In genomic region chr21:43734830-43735229, GRCh38 we compare ENCODE assay signal across 13 cellular contexts. TPM values are rescaled to one million over a fixed set of nuclear protein-coding genes. Genes with fewer than 3 reads are reported as not detected.
A peak's percentile ranks its signal among the peaks of the same experiment; 100 is the strongest.
DNase-seq lines count a peak whose midpoint lies in the region; ATAC-seq and TF ChIP-seq lines count a peak whose summit lies in the region.
"Had no signal": no experiment of that assay in that cellular context is flagged by ENCODE, and none has a peak within 500 bp of the region (broad histone marks: within the 10 kb centered on the region; RNA-seq: fewer than 3 reads in every experiment).

No MANE protein-coding gene starts in this region.

- H3K4me2 ChIP-seq in fibroblast of lung (ENCODE audit: extremely low read depth, insufficient read depth, low read length), result peak overlapping the region; percentile 63

- ATAC-seq in RWPE2 (ENCODE audit: low read depth) (no peak), GM19467 (IDR thresholded peaks at IDR 0.05; ENCODE audit: unreplicated experiment) (no peak)

- POLR2A ChIA-PET in AG04450 (lab: Yijun Ruan, JAX), result no interaction called here

- H4K20me1 ChIP-seq in fibroblast of lung (ENCODE audit: control insufficient read depth, extremely low read depth, insufficient read depth, low read length), result no peaks in the 10 kb centered on the region

- DNase-seq in AG04450 (ENCODE audit: low read depth, low spot score) (no peak), RWPE2 (ENCODE audit: low spot score) (no peak), fibroblast of lung (ENCODE audit: low read depth in 2 of 2) (peak; percentile 71 to 87), NCI-H1048 (lab: John Stamatoyannopoulos, UW) (no peak), COLO668 (lab: John Stamatoyannopoulos, UW; ENCODE audit: unreplicated experiment) (no peak), type B pancreatic cell (ENCODE audit: extremely low spot score, unreplicated experiment) (no peak)
- DNase-seq: BE2C, cortex of kidney, H7, heart right ventricle, RPMI8226 had no signal

- H3K4me1 ChIP-seq in RWPE2 (ENCODE audit: insufficient read depth, poor library complexity, severe bottlenecking) (peaks cover 21% of the 10 kb centered on the region), fibroblast of lung (ENCODE audit: control insufficient read depth, extremely low read depth, insufficient read depth, low read length) (peaks cover 19% of the 10 kb centered on the region)
- H3K4me1 ChIP-seq: BE2C had no signal

- no peak overlapping the region for H2AFZ ChIP-seq in fibroblast of lung (ENCODE audit: low read length)

- TF ChIP-seq CTCF in AG04450 (IDR thresholded peaks at IDR 0.05; ENCODE audit: low read depth, low read length) (no peak), RWPE2 (IDR thresholded peaks at IDR 0.05; ENCODE audit: poor library complexity, severe bottlenecking) (no peak), fibroblast of lung (conservative IDR thresholded peaks at IDR 0.05 in 1 of 2, IDR thresholded peaks at IDR 0.05 in 1 of 2; ENCODE audit: low read depth in 1 of 2, low read length in 2 of 2) (no peak), nephron (IDR thresholded peaks at IDR 0.05; ENCODE audit: unreplicated experiment in 3 of 3) (no peak), type B pancreatic cell (conservative IDR thresholded peaks at IDR 0.05) (no peak)

- H3K27ac Mint-ChIP-seq in nephron (peak overlapping the region; percentile 68 to 70 (median 69)), type B pancreatic cell (no peak overlapping the region)

- CTCF ChIA-PET in AG04450 (lab: Charles Lee), result interaction anchor here (1.4 kb wide), 1 partner anchor 240 kb away, joined by 5 read pairs; no protein-coding TSS in a partner anchor

- H3K9me3 ChIP-seq in AG04450 (ENCODE audit: control insufficient read depth, insufficient read depth, low read length), result peaks cover 8% of the 10 kb centered on the region; the same call in 1 of the 2 replicates
- H3K9me3 ChIP-seq in RWPE2 (ENCODE audit: severe bottlenecking), result no peaks in the 10 kb centered on the region
- no peaks in the 10 kb centered on the region for H3K9me3 ChIP-seq in fibroblast of lung (ENCODE audit: control insufficient read depth, insufficient read depth, low read depth, low read length)
- H3K9me3 ChIP-seq: BE2C, heart right ventricle had no signal

- H3K4me3 Mint-ChIP-seq in nephron (peak overlapping the region in 1 of 3 experiments; percentile 28), type B pancreatic cell (no peak overlapping the region)

- H3K27ac ChIP-seq in AG04450 (ENCODE audit: low read depth, low read length) (peak overlapping the region; percentile 31), RWPE2 (ENCODE audit: poor library complexity, severe bottlenecking) (peak overlapping the region; percentile 96), fibroblast of lung (ENCODE audit: insufficient read depth, low read length) (peak overlapping the region; percentile 81)

- H3K4me3 ChIP-seq in AG04450 (ENCODE audit: low read depth, low read length) (no peak overlapping the region), RWPE2 (ENCODE audit: severe bottlenecking) (no peak overlapping the region), fibroblast of lung (replicated peaks in 1 of 4; ENCODE audit: control extremely low read depth in 1 of 4, insufficient read depth in 1 of 4, low read depth in 3 of 4, low read length in 4 of 4) (no peak overlapping the region)
- H3K4me3 ChIP-seq: heart right ventricle had no signal

- no peaks in the 10 kb centered on the region for H3K9me3 Mint-ChIP-seq in nephron
- H3K9me3 Mint-ChIP-seq in type B pancreatic cell, result no peaks in the 10 kb centered on the region

- H3K27me3 ChIP-seq in AG04450 (ENCODE audit: control insufficient read depth, insufficient read depth, low read length), result no peaks in the 10 kb centered on the region
- no peaks in the 10 kb centered on the region for H3K27me3 ChIP-seq in RWPE2 (ENCODE audit: insufficient read depth, poor library complexity, severe bottlenecking)
- H3K27me3 ChIP-seq in fibroblast of lung (ENCODE audit: control insufficient read depth, insufficient read depth, low read length), result no peaks in the 10 kb centered on the region
- H3K27me3 ChIP-seq: BE2C, heart right ventricle had no signal

- H3K27me3 Mint-ChIP-seq in nephron (ENCODE audit: low read depth), result peaks cover 4% of the 10 kb centered on the region
- no peaks in the 10 kb centered on the region for H3K27me3 Mint-ChIP-seq in type B pancreatic cell

- H3K36me3 Mint-ChIP-seq in nephron (ENCODE audit: low read depth), result no peaks in the 10 kb centered on the region
- peaks cover 5% of the 10 kb centered on the region for H3K36me3 Mint-ChIP-seq in type B pancreatic cell

- H3K79me2 ChIP-seq in fibroblast of lung (ENCODE audit: control insufficient read depth, insufficient read depth, low read length), result peaks cover 26% of the 10 kb centered on the region

- H3K4me1 Mint-ChIP-seq in nephron (peaks cover 47% of the 10 kb centered on the region), type B pancreatic cell (ENCODE audit: unreplicated experiment) (peaks cover 22% of the 10 kb centered on the region)

- H3K36me3 ChIP-seq in RWPE2 (ENCODE audit: low read depth), result peaks cover 86% of the 10 kb centered on the region
- peaks cover 6% of the 10 kb centered on the region for H3K36me3 ChIP-seq in fibroblast of lung (ENCODE audit: control insufficient read depth, insufficient read depth, low read length)

- no peak overlapping the region for H3K9ac ChIP-seq in fibroblast of lung (ENCODE audit: insufficient read depth, low read length)

RNA-seq across cellular contexts. Expression of gene PDXK, which starts 15.9 kb away (rescaled TPM):
- polyA plus RNA-seq in AG04450 (2011; rRNA removed), result 129 and 142 TPM in 2 replicates
- 163 and 204 TPM in 2 replicates for polyA minus RNA-seq in AG04450 (2011; rRNA and poly(A)+ RNA removed)
- 46.2 and 47.4 TPM in 2 replicates for total RNA-seq in fibroblast of lung
- 146 and 162 TPM in 2 replicates for polyA plus RNA-seq in fibroblast of lung
- polyA plus RNA-seq in fibroblast of lung (2012), result 110 and 133 TPM in 2 replicates
- 200 and 210 TPM in 2 replicates for polyA minus RNA-seq in fibroblast of lung (ENCODE audit: low replicate concordance)
- 94.4 and 160 TPM in 2 replicates for total RNA-seq in type B pancreatic cell (ENCODE audit: low replicate concordance)

RNA-seq across cellular contexts. Expression of gene CSTB, which starts 41.3 kb away (rescaled TPM):
- polyA plus RNA-seq in AG04450 (2011; rRNA removed) (54.3 and 62.0 TPM in 2 replicates), fibroblast of lung (72.5 and 120 TPM in 2 replicates)
- polyA minus RNA-seq in AG04450 (2011; rRNA and poly(A)+ RNA removed), result 29.1 and 31.3 TPM in 2 replicates
- total RNA-seq in fibroblast of lung (9.8 and 24.8 TPM in 2 replicates), type B pancreatic cell (ENCODE audit: low replicate concordance) (45.4 and 78.2 TPM in 2 replicates)
- polyA plus RNA-seq in fibroblast of lung (2012), result 94.6 and 141 TPM in 2 replicates
- polyA minus RNA-seq in fibroblast of lung (ENCODE audit: low replicate concordance), result 22.9 and 26.3 TPM in 2 replicates

RNA-seq across cellular contexts. Expression of gene RRP1, which starts 54.5 kb away (rescaled TPM):
- polyA plus RNA-seq in AG04450 (2011; rRNA removed) (8.2 and 10.6 TPM in 2 replicates), fibroblast of lung (8.6 and 14.0 TPM in 2 replicates)
- 8.5 and 12.2 TPM in 2 replicates for polyA minus RNA-seq in AG04450 (2011; rRNA and poly(A)+ RNA removed)
- total RNA-seq in fibroblast of lung (12.7 and 14.4 TPM in 2 replicates), type B pancreatic cell (ENCODE audit: low replicate concordance) (29.5 and 43.6 TPM in 2 replicates)
- 16.9 and 26.7 TPM in 2 replicates for polyA plus RNA-seq in fibroblast of lung (2012)
- 15.7 and 56.9 TPM in 2 replicates for polyA minus RNA-seq in fibroblast of lung (ENCODE audit: low replicate concordance)

Comparison
In these comparisons a context has a peak if more than half of its experiments do, and no peak if none do; other contexts are left out.
1. DNase-seq: peak in fibroblast of lung (2 of 2); none in AG04450 (single experiment), RWPE2 (single experiment), NCI-H1048 (single experiment), COLO668 (single experiment) and type B pancreatic cell (single experiment).
2. H3K27ac ChIP-seq: peak in every context shown above with its lines; median percentile 96 in RWPE2; 81 in fibroblast of lung; 31 in AG04450.